Comparison of ENCODE assay signal across 2 cellular contexts in genomic region chr2:207144191-207144795, GRCh38.
TF ChIP-seq lines count a peak whose summit lies in the region.

No MANE protein-coding gene starts in this region.

TF ChIP-seq in liver, 16 proteins besides CTCF, POLR2A, EP300 and RAD21 (continued from another document):
- no peak for TF ChIP-seq REST (IDR thresholded peaks at IDR 0.05)
- no peak for TF ChIP-seq TAF1 (conservative IDR thresholded peaks at IDR 0.05)
TF ChIP-seq in liver: peak in this region for 0.

TF ChIP-seq in HepG2, 621 proteins besides CTCF, POLR2A, EP300 and RAD21 (continued from another document):
- TF ChIP-seq HMG20B (CRISPR knock-in tag; conservative IDR thresholded peaks at IDR 0.05), result no peak
- no peak for TF ChIP-seq HOXA5 (CRISPR knock-in tag; IDR thresholded peaks at IDR 0.05)
- TF ChIP-seq NFE2L1 (CRISPR knock-in tag; IDR thresholded peaks at IDR 0.05; ENCODE audit: borderline replicate concordance), result no peak
- no peak for TF ChIP-seq ZNF75D (CRISPR knock-in tag; IDR thresholded peaks at IDR 0.05; ENCODE audit: borderline replicate concordance)
- TF ChIP-seq, protein P1, sequence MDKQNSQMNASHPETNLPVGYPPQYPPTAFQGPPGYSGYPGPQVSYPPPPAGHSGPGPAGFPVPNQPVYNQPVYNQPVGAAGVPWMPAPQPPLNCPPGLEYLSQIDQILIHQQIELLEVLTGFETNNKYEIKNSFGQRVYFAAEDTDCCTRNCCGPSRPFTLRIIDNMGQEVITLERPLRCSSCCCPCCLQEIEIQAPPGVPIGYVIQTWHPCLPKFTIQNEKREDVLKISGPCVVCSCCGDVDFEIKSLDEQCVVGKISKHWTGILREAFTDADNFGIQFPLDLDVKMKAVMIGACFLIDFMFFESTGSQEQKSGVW (CRISPR knock-in tag; IDR thresholded peaks at IDR 0.05; ENCODE audit: borderline replicate concordance), result no peak
- TF ChIP-seq, protein P2, sequence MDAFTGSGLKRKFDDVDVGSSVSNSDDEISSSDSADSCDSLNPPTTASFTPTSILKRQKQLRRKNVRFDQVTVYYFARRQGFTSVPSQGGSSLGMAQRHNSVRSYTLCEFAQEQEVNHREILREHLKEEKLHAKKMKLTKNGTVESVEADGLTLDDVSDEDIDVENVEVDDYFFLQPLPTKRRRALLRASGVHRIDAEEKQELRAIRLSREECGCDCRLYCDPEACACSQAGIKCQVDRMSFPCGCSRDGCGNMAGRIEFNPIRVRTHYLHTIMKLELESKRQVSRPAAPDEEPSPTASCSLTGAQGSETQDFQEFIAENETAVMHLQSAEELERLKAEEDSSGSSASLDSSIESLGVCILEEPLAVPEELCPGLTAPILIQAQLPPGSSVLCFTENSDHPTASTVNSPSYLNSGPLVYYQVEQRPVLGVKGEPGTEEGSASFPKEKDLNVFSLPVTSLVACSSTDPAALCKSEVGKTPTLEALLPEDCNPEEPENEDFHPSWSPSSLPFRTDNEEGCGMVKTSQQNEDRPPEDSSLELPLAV (CRISPR knock-in tag; conservative IDR thresholded peaks at IDR 0.05; ENCODE audit: low read depth), result no peak
- TF ChIP-seq ZNF772 (CRISPR knock-in tag; IDR thresholded peaks at IDR 0.05), result no peak
